ENCODE assay signal across 8 cellular contexts in the genomic region with DNA sequence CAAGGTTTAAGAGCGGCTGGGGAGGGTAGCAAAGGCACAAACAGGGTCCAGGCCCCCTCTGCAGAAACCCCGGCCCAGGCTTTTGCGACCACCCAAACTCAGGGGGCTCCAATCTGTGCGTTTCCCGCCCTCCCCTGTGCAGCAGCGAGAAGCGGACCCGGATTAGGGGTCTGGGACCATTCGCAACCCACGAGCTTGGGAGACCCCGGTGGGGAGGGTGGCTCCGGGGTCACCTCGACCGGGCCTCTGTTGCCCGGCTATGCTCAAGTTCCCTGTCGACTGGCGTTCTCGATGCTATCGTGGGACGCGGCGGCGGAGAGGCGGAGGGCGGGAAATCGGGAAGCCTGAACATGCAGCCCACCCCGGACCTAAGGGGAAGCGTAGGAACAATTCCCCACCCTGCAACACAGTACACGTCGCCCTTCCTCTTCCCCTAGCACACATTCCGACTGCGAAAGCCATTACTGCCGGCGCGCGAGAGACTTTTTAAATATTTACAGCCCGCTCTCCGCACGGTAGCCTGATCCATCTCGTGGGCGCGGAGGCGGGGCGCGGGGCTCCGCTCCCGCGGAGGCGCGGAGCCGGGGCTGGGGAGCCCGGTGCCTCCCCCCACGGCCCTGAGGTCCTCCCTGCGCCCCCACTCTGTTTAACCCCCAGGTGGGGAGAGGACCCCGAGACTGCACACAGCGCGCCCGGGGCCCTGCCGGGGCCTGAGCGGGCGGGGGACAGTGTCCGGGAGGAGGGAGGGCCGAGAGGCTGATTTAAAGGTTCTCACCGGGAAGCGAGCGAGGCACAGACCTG. TPM values are rescaled to one million over a fixed set of nuclear protein-coding genes. Genes with fewer than 3 reads are reported as not detected.
DNase-seq lines count a peak whose midpoint lies in the region; ATAC-seq, FAIRE-seq and TF ChIP-seq lines count a peak whose summit lies in the region.

No MANE protein-coding gene starts in this region.

- intact Hi-C loops in activated naive CD4-positive, alpha-beta T cell treated with anti-CD3 and anti-CD28 coated beads for 36 hours (cut with micrococcal nuclease): no loop called here

- no peaks in the 10 kb centered on the region for H3K9me3 Mint-ChIP-seq in activated naive CD4-positive, alpha-beta T cell treated with anti-CD3 and anti-CD28 coated beads for 36 hours

- H3K27ac ChIP-seq in mesendoderm (ENCODE audit: low read depth, low read length) (no peak overlapping the region), urinary bladder (ENCODE audit: low read depth) (no peak overlapping the region)

- H3K4me3 ChIP-seq in bronchial epithelial cell (ENCODE audit: low read depth, low read length): peak overlapping the region; percentile 43
- H3K4me3 ChIP-seq in mesendoderm (ENCODE audit: low read length): no peak overlapping the region
- H3K4me3 ChIP-seq in urinary bladder (ENCODE audit: low read depth, low read length): peak overlapping the region; percentile 42

- H3K4me2 ChIP-seq in mesendoderm (ENCODE audit: low read length): peak overlapping the region; percentile 21

- no peaks in the 10 kb centered on the region for H3K79me2 ChIP-seq in mesendoderm (ENCODE audit: control insufficient read depth, insufficient read depth, low read length)

- H3K79me1 ChIP-seq in mesendoderm (ENCODE audit: low read length): no peaks in the 10 kb centered on the region

- H4K8ac ChIP-seq in mesendoderm (ENCODE audit: low read depth, low read length): no peak overlapping the region

- H3K27ac Mint-ChIP-seq in activated naive CD4-positive, alpha-beta T cell treated with anti-CD3 and anti-CD28 coated beads for 36 hours: no peak overlapping the region

- peaks cover 15% of the 10 kb centered on the region for H3K4me1 Mint-ChIP-seq in activated naive CD4-positive, alpha-beta T cell treated with anti-CD3 and anti-CD28 coated beads for 36 hours (ENCODE audit: low read depth)

- CTCF ChIA-PET in activated naive CD4-positive, alpha-beta T cell treated with anti-CD3 and anti-CD28 coated beads for 36 hours (lab: Charles Lee): interaction anchor here (0.7 kb wide), 1 partner anchor 92 kb away, joined by 4 read pairs; no protein-coding TSS in a partner anchor

- peak overlapping the region; percentile 39 for H3K9ac ChIP-seq in mesendoderm (ENCODE audit: low read length)

- no peak overlapping the region for H4K5ac ChIP-seq in mesendoderm (ENCODE audit: low read length)

- ATAC-seq in GM18907 (IDR thresholded peaks at IDR 0.05; ENCODE audit: unreplicated experiment): no peak

- H2AK5ac ChIP-seq in mesendoderm (ENCODE audit: low read length): no peak overlapping the region

- H3K4me3 Mint-ChIP-seq in activated naive CD4-positive, alpha-beta T cell treated with anti-CD3 and anti-CD28 coated beads for 36 hours: peak overlapping the region; percentile 58

- FAIRE-seq in bronchial epithelial cell (lab: Jason Lieb, UNC): no peak

- H3K4me1 ChIP-seq in mesendoderm (ENCODE audit: control insufficient read depth, low read depth, low read length) (peaks cover 4% of the 10 kb centered on the region), urinary bladder (ENCODE audit: insufficient read depth) (peaks cover 2% of the 10 kb centered on the region)

- H3K27me3 ChIP-seq in bronchial epithelial cell (ENCODE audit: control insufficient read depth, insufficient read depth, low read length) (no peaks in the 10 kb centered on the region), mesendoderm (ENCODE audit: insufficient read depth, low read length, poor library complexity) (peaks cover 3% of the 10 kb centered on the region)

- DNase-seq in activated naive CD4-positive, alpha-beta T cell treated with anti-CD3 and anti-CD28 coated beads for 36 hours: no peak
- DNase-seq in activated naive CD4-positive, alpha-beta T cell treated with Interleukin-2 at 50 U/mL for 16 hours: no peak
- DNase-seq in bronchial epithelial cell (ENCODE audit: low read depth) (no peak), mesendoderm (no peak), mesenteric fat pad (ENCODE audit: low spot score) (no peak)
- no peak for DNase-seq in activated CD4-positive, alpha-beta T cell treated with anti-CD3 and anti-CD28 coated beads, Interleukin-2, amount 50 U/mL, for 1 hour

- no peak overlapping the region for H2BK120ac ChIP-seq in mesendoderm (ENCODE audit: low read depth, low read length)

- no peak overlapping the region for H3K4ac ChIP-seq in mesendoderm (ENCODE audit: low read depth, low read length)

- peak overlapping the region; percentile 85 for H3K18ac ChIP-seq in mesendoderm (ENCODE audit: low read length)

- no peaks in the 10 kb centered on the region for H3K36me3 Mint-ChIP-seq in activated naive CD4-positive, alpha-beta T cell treated with anti-CD3 and anti-CD28 coated beads for 36 hours (ENCODE audit: low read depth)

- peak overlapping the region; percentile 74 for H3K56ac ChIP-seq in mesendoderm (ENCODE audit: low read length)

- no peak overlapping the region for H2BK15ac ChIP-seq in mesendoderm (replicated peaks; ENCODE audit: low read depth)

- no peak overlapping the region for H2BK5ac ChIP-seq in mesendoderm (ENCODE audit: low read length)

- H3K23ac ChIP-seq in mesendoderm (ENCODE audit: low read length): no peak overlapping the region

- WGBS in mesendoderm (ENCODE audit: extremely low coverage, insufficient coverage, low lambda C conversion rate): no CpG with 5 or more reads among the region's 66 CpGs
- 3% methylated on average over 64 of the region's 66 CpGs for WGBS in urinary bladder

- no peak for TF ChIP-seq CTCF in bronchial epithelial cell (IDR thresholded peaks at IDR 0.05; ENCODE audit: insufficient read depth, low read length, severe bottlenecking)

- H3K36me3 ChIP-seq in bronchial epithelial cell (ENCODE audit: control insufficient read depth, insufficient read depth, low read length) (no peaks in the 10 kb centered on the region), mesendoderm (ENCODE audit: control insufficient read depth, insufficient read depth, low read length) (no peaks in the 10 kb centered on the region), urinary bladder (ENCODE audit: insufficient read depth) (no peaks in the 10 kb centered on the region)

- H3K27me3 Mint-ChIP-seq in activated naive CD4-positive, alpha-beta T cell treated with anti-CD3 and anti-CD28 coated beads for 36 hours (ENCODE audit: low read depth): no peaks in the 10 kb centered on the region

RNA-seq across cellular contexts. Expression of gene BCOR, which starts 48.1 kb away (rescaled TPM):
- 10 to 100 TPM; 29.1 to 29.9 TPM for total RNA-seq in activated naive CD4-positive, alpha-beta T cell treated with anti-CD3 and anti-CD28 coated beads for 36 hours
- total RNA-seq in bronchial epithelial cell (6.1 and 10.4 TPM in 2 replicates), urinary bladder (26.5 TPM), mesenteric fat pad (20.5 TPM)
- polyA plus RNA-seq in mesendoderm (2013, experiment 1 of 2): 14.6 TPM
- polyA plus RNA-seq in mesendoderm (2013, experiment 2 of 2): 14.9 TPM
- polyA plus RNA-seq in urinary bladder: 20.8 TPM
